In genomic region chr3:146468234-146468931, GRCh38 we compare ENCODE assay signal across 9 cellular contexts. TPM values are rescaled to one million over a fixed set of nuclear protein-coding genes. Genes with fewer than 3 reads are reported as not detected.
DNase-seq lines count a peak whose midpoint lies in the region; ATAC-seq and TF ChIP-seq lines count a peak whose summit lies in the region.
"Had no signal": no experiment of that assay in that cellular context is flagged by ENCODE, and none has a peak within 500 bp of the region (broad histone marks: within the 10 kb centered on the region; RNA-seq: fewer than 3 reads in every experiment).

No MANE protein-coding gene starts in this region.

- H3K4me3 ChIP-seq in PC-3 (ENCODE audit: low read length): peak overlapping the region; percentile 61
- H3K4me3 ChIP-seq in epithelial cell of proximal tubule (ENCODE audit: low read depth, low read length): peak overlapping the region; percentile 64

- ATAC-seq in CD4-positive, alpha-beta T cell (ENCODE audit: poor library complexity): no peak
- peak; percentile 39 for ATAC-seq in PC-3
- no peak for ATAC-seq in natural killer cell
- ATAC-seq in HG03097 (IDR thresholded peaks at IDR 0.05; ENCODE audit: low FRiP score, unreplicated experiment): no peak
- no peak for ATAC-seq in GM19324 (IDR thresholded peaks at IDR 0.05; ENCODE audit: low FRiP score, unreplicated experiment)

- no peak overlapping the region for H3K27ac ChIP-seq in CD4-positive, alpha-beta T cell (ENCODE audit: low read depth, low read length)
- H3K27ac ChIP-seq in PC-3 (ENCODE audit: low read length): peak overlapping the region; percentile 93

- no peaks in the 10 kb centered on the region for H3K36me3 ChIP-seq in PC-3 (ENCODE audit: low read depth, low read length)

- H2AFZ ChIP-seq in PC-3 (ENCODE audit: low read length): peak overlapping the region; percentile 45

- H3K9me3 Mint-ChIP-seq in CD4-positive, alpha-beta T cell: no peaks in the 10 kb centered on the region
- H3K9me3 Mint-ChIP-seq in natural killer cell: no peaks in the 10 kb centered on the region

- no peaks in the 10 kb centered on the region for H3F3A ChIP-seq in PC-3 (ENCODE audit: low read length, unreplicated experiment)

- no peaks in the 10 kb centered on the region for H3K9me2 ChIP-seq in PC-3 (replicated peaks; ENCODE audit: low read length)

- BruUV-seq in PC-3 (replicated peaks; lab: Mats Ljungman, UMichigan): no TSS peak

- H3K4me1 Mint-ChIP-seq in CD4-positive, alpha-beta T cell (ENCODE audit: low read depth): peaks cover 13% of the 10 kb centered on the region
- peaks cover 0 to 7% of the 10 kb centered on the region in 2 donors for H3K4me1 Mint-ChIP-seq in natural killer cell

- H3K9me3 ChIP-seq in CD4-positive, alpha-beta T cell (ENCODE audit: control insufficient read depth, low read length): no peaks in the 10 kb centered on the region
- H3K9me3 ChIP-seq in PC-3 (ENCODE audit: low read length): no peaks in the 10 kb centered on the region

- peak overlapping the region; percentile 79 for H3K4me2 ChIP-seq in PC-3 (ENCODE audit: low read length)

- peak overlapping the region; percentile 84 for H3K9ac ChIP-seq in PC-3 (ENCODE audit: low read length)

- CTCF ChIA-PET in CD4-positive, alpha-beta T cell (lab: Charles Lee): interaction anchor here (1.1 kb wide), 1 partner anchor 12 kb away, joined by 3 read pairs; no protein-coding TSS in a partner anchor
- CTCF ChIA-PET in PC-3 (lab: Charles Lee) (no interaction called here), HEK293T (lab: Yijun Ruan, JAX) (no interaction called here)

- no peaks in the 10 kb centered on the region for H3K27me3 ChIP-seq in CD4-positive, alpha-beta T cell (ENCODE audit: control insufficient read depth, insufficient read depth, low read length)
- no peaks in the 10 kb centered on the region for H3K27me3 ChIP-seq in PC-3 (ENCODE audit: low read length)

- peak overlapping the region; percentile 81 for H3K27ac Mint-ChIP-seq in CD4-positive, alpha-beta T cell
- peak overlapping the region in 1 of 2 donors; percentile 87 for H3K27ac Mint-ChIP-seq in natural killer cell

- POLR2A ChIA-PET in CD4-positive, alpha-beta T cell (lab: Charles Lee): interaction anchor here (2.0 kb wide), 1 partner anchor 76 kb away, joined by 28 read pairs; the partner anchor contains the start of gene PLSCR1
- POLR2A ChIA-PET in PC-3 (lab: Charles Lee; ENCODE audit: unreplicated experiment): interaction anchor here (0.6 to 1.3 kb wide), 4 partner anchors 38 to 155 kb away, joined by 3 to 6 read pairs (median 3); no protein-coding TSS in a partner anchor
- POLR2A ChIA-PET in HEK293T (lab: Yijun Ruan, JAX): interaction anchor here (1.1 kb wide), 1 partner anchor 75 kb away, joined by 4 read pairs; no protein-coding TSS in a partner anchor

- H4K20me1 ChIP-seq in PC-3 (ENCODE audit: low read length): no peaks in the 10 kb centered on the region

- no peaks in the 10 kb centered on the region for H3K79me2 ChIP-seq in PC-3 (ENCODE audit: low read length)

- no peak for TF ChIP-seq CTCF in CD4-positive, alpha-beta T cell (IDR thresholded peaks at IDR 0.05)
- TF ChIP-seq CTCF in PC-3 (conservative IDR thresholded peaks at IDR 0.05; ENCODE audit: low read depth, low read length) (no peak), epithelial cell of proximal tubule (conservative IDR thresholded peaks at IDR 0.05; ENCODE audit: low read depth, low read length) (no peak), natural killer cell (IDR thresholded peaks at IDR 0.05) (no peak)

- intact Hi-C loops in CD4-positive, alpha-beta T cell (cut with DNase I, micrococcal nuclease): loop anchor here (2.0 to 5.0 kb wide), 2 partner anchors 74 kb away; partner anchors contain the start of gene PLSCR1 (in 1 of the 2)
- intact Hi-C loops in PC-3 (cut with micrococcal nuclease): loop anchor here (2.0 kb wide), 3 partner anchors 38 to 76 kb away; partner anchors contain the start of gene PLSCR1
- intact Hi-C loops in natural killer cell (cut with micrococcal nuclease): no loop called here

- no peaks in the 10 kb centered on the region for H3K36me3 Mint-ChIP-seq in CD4-positive, alpha-beta T cell (ENCODE audit: low read depth)
- no peaks in the 10 kb centered on the region for H3K36me3 Mint-ChIP-seq in natural killer cell
- H3K36me3 Mint-ChIP-seq: activated naive CD8-positive, alpha-beta T cell treated with anti-CD3 and anti-CD28 coated beads, Interleukin-2, amount 10 ng/mL, durations not matched to agents 7 days and 5 days had no signal

- no peak for DNase-seq in CD4-positive, alpha-beta T cell
- peak; percentile 59 for DNase-seq in PC-3
- no peak for DNase-seq in epithelial cell of proximal tubule (ENCODE audit: low read depth)
- no peak for DNase-seq in natural killer cell
- no peak for DNase-seq in HEK293T (ENCODE audit: extremely low spot score)
- DNase-seq in HUDEP-2 (lab: John Stamatoyannopoulos, UW; ENCODE audit: unreplicated experiment in 76 of 76): no peak

- H3K27me3 Mint-ChIP-seq in CD4-positive, alpha-beta T cell: no peaks in the 10 kb centered on the region
- H3K27me3 Mint-ChIP-seq in natural killer cell (ENCODE audit: low read depth in 2 of 2): peaks cover 0 to 4% of the 10 kb centered on the region in 2 donors

- H3K4me3 Mint-ChIP-seq in CD4-positive, alpha-beta T cell: peak overlapping the region; percentile 87
- H3K4me3 Mint-ChIP-seq in natural killer cell: peak overlapping the region; percentile 17

- peaks cover 64% of the 10 kb centered on the region for H3K4me1 ChIP-seq in PC-3 (ENCODE audit: insufficient read depth, low read length)

TF ChIP-seq in HEK293T, 16 proteins besides CTCF, POLR2A, EP300 and RAD21:
- TF ChIP-seq L3MBTL2 (conservative IDR thresholded peaks at IDR 0.05) (no peak), SP1 (IDR thresholded peaks at IDR 0.05) (no peak), ZNF384 (IDR thresholded peaks at IDR 0.05) (no peak), LEF1 (IDR thresholded peaks at IDR 0.05; ENCODE audit: borderline replicate concordance) (no peak), HDGF (IDR thresholded peaks at IDR 0.05; ENCODE audit: borderline replicate concordance) (no peak), ARNT (IDR thresholded peaks at IDR 0.05) (no peak), FOXM1 (IDR thresholded peaks at IDR 0.05; ENCODE audit: borderline replicate concordance) (no peak)

RNA-seq across cellular contexts. Expression of gene PLSCR2, which starts 1.0 kb away (rescaled TPM):
- total RNA-seq in CD4-positive, alpha-beta T cell: not detected
- total RNA-seq in PC-3 (2014; rRNA removed): 0.86 TPM in 1 of 2 replicates, not detected in the other
- total RNA-seq in epithelial cell of proximal tubule: not detected in 2 replicates
- under 1 TPM in 1 of 3 donors, not detected in 2; 0.38 TPM for total RNA-seq in natural killer cell
- total RNA-seq: activated naive CD8-positive, alpha-beta T cell treated with anti-CD3 and anti-CD28 coated beads, Interleukin-2, amount 10 ng/mL, durations not matched to agents 7 days and 5 days had no signal
